1 cellular context compared by ENCODE assay signal in the genomic region with DNA sequence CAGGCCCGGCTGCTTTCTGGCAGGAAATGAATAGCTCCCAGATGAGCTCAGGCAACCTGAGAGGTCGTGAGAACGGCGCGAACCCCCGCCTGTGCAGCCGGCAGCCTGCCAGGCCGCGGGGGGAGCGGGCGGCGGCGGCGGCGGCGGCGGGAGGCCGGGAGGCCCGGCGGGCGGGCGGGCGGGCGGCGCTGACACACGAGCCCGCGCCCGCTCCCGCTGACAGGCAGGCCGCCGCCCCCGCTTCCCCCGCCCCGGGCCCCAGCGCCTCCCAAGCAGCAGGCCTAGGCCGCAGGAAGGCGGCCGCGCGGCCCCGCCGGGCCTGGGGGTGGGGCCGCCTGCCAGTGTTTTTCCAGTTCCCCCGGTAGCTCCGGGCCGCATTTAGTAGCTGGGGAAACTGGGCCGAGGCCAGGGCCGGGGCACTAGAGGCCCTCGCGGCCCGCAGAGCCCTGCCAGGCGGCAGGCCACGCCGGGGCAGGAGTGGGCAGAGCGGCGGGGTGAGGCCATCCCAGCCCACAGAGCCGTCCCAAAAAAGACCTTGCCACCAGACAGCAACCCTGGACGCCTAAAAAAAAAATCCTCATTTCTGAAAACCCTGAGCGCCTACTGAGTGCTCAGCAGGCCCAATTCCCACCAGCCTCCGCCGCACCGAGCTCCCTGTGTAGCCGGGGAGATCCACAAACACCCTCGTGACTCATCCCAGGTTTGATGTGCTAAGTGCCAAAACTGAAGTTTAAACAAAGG.
TF ChIP-seq lines count a peak whose summit lies in the region.

No MANE protein-coding gene starts in this region.

TF ChIP-seq in SK-N-SH, 30 proteins besides CTCF, POLR2A, EP300 and RAD21 (continued from another document):
- TF ChIP-seq, protein P1, sequence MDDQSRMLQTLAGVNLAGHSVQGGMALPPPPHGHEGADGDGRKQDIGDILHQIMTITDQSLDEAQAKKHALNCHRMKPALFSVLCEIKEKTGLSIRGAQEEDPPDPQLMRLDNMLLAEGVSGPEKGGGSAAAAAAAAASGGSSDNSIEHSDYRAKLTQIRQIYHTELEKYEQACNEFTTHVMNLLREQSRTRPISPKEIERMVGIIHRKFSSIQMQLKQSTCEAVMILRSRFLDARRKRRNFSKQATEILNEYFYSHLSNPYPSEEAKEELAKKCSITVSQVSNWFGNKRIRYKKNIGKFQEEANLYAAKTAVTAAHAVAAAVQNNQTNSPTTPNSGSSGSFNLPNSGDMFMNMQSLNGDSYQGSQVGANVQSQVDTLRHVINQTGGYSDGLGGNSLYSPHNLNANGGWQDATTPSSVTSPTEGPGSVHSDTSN (IDR thresholded peaks at IDR 0.05), result peak; percentile 52
- no peak; the same call in 1 of the 2 replicates for TF ChIP-seq SIN3A (IDR thresholded peaks at IDR 0.05; ENCODE audit: borderline replicate concordance, low read depth, low read length)
- no peak for TF ChIP-seq FOXM1 (IDR thresholded peaks at IDR 0.05; ENCODE audit: low read depth)
- TF ChIP-seq NFIC (IDR thresholded peaks at IDR 0.05; ENCODE audit: borderline replicate concordance), result peak; percentile 82
- TF ChIP-seq FOSL2 (IDR thresholded peaks at IDR 0.05; ENCODE audit: borderline replicate concordance, low read depth), result peak; percentile 64
- no peak for TF ChIP-seq NRF1 (IDR thresholded peaks at IDR 0.05; ENCODE audit: low read depth, low read length)
- peak; percentile 53 for TF ChIP-seq TCF12 (IDR thresholded peaks at IDR 0.05)
- TF ChIP-seq SMC3 (IDR thresholded peaks at IDR 0.05; ENCODE audit: low read depth, low read length), result peak; percentile 21; the same call in 1 of the 2 replicates
